7 cellular contexts compared by ENCODE assay signal in genomic region chr14:75002392-75003249, GRCh38. TPM values are rescaled to one million over a fixed set of nuclear protein-coding genes. Genes with fewer than 3 reads are reported as not detected.
DNase-seq lines count a peak whose midpoint lies in the region; ATAC-seq and TF ChIP-seq lines count a peak whose summit lies in the region.

EIF2B2 (plus strand) TSS chr14:75002921; CDS start chr14:75002991, 70 bp downstream.

- peaks cover 24% of the 10 kb centered on the region for H3K79me2 ChIP-seq in hepatocyte

- H3K9me3 ChIP-seq in hepatocyte (ENCODE audit: low read depth) = no peaks in the 10 kb centered on the region

- no peak for TF ChIP-seq CTCF in hepatocyte (IDR thresholded peaks at IDR 0.05; ENCODE audit: poor library complexity)

- H3K4me2 ChIP-seq in hepatocyte = peak within 1 kb of the TSS; percentile 94

- no peaks in the 10 kb centered on the region for H3K27me3 ChIP-seq in hepatocyte

- no peaks in the 10 kb centered on the region for H3K36me3 ChIP-seq in hepatocyte (replicated peaks; ENCODE audit: insufficient read depth, low read depth)

- peak within 1 kb of the TSS; percentile 80 for H3K27ac ChIP-seq in hepatocyte

- H3K9me2 ChIP-seq in hepatocyte (replicated peaks; ENCODE audit: insufficient read depth) = no peaks in the 10 kb centered on the region

- ATAC-seq in GM18508 (IDR thresholded peaks at IDR 0.05; ENCODE audit: insufficient read depth, unreplicated experiment) (peak; percentile 79), HG03025 (IDR thresholded peaks at IDR 0.05; ENCODE audit: low FRiP score, unreplicated experiment) (peak; percentile 87)

- peak within 1 kb of the TSS; percentile 54 for H3K4me3 ChIP-seq in hepatocyte

- peak within 1 kb of the TSS; percentile 60 for H2AFZ ChIP-seq in hepatocyte

- DNase-seq in NCI-H2081 (lab: John Stamatoyannopoulos, UW) (peak; percentile 97 to 98), T1000 (lab: John Stamatoyannopoulos, UW) (peak; percentile 95), astrocyte of the hippocampus (ENCODE audit: low read depth, low spot score) (peak; percentile 99), hepatocyte (ENCODE audit: low spot score) (peak; percentile 98), retina (peak; percentile 98)

- WGBS in hepatocyte (ENCODE audit: low lambda C conversion rate, missing lambda C conversion rate) = 2% methylated on average over 66 of the region's 66 CpGs

- H4K20me1 ChIP-seq in hepatocyte (ENCODE audit: insufficient read depth, poor library complexity, severe bottlenecking) = no peaks in the 10 kb centered on the region

- peaks cover 10% of the 10 kb centered on the region for H3K4me1 ChIP-seq in hepatocyte (ENCODE audit: insufficient read depth)

RNA-seq across cellular contexts. Expression of gene EIF2B2, which starts in this region (rescaled TPM):
- 35.7 and 45.2 TPM in 2 replicates for total RNA-seq in hepatocyte
- polyA plus RNA-seq in hepatocyte = 75.6 and 93.2 TPM in 2 replicates

Comparison
In these comparisons a context has a peak if more than half of its experiments do, and no peak if none do; other contexts are left out.
1. Peak in every context shown above with its lines: DNase-seq, ATAC-seq, H3K4me3 ChIP-seq and H3K27ac ChIP-seq.